11 cellular contexts compared by ENCODE assay signal in the genomic region with DNA sequence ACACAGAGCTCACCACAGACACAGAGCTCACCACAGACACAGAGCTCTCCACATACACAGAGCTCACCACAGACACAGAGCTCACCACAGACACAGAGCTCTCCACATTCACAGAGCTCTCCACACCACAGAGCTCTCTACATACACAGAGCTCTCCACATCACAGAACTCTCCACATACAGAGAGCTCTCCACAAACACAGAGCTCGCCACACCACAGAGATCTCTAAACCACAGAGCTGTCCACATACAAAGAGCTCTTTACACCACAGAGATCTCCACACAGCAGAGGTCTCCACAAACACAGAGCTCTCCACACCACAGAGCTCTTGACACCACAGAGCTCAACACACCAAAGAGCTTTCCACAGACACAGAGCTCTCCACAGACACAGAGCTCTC.
"Had no signal": no experiment of that assay in that cellular context is flagged by ENCODE, and none has a peak within 500 bp of the region (broad histone marks: within the 10 kb centered on the region; RNA-seq: fewer than 3 reads in every experiment).

No MANE protein-coding gene starts in this region.

- DNase-seq: activated CD4-positive, alpha-beta T cell treated with anti-CD3 and anti-CD28 coated beads for 4 hours; activated gamma-delta T cell treated with Interleukin-2 at 50 U/mL for 16 hours; activated T-cell treated with anti-CD3 and anti-CD28 coated beads, Interleukin-2, amount 50 U/mL, for 72 hours; cortex of kidney; effector CD8-positive, alpha-beta T cell; left ventricle myocardium superior; mesenchymal stem cell had no signal

- H3K36me3 ChIP-seq: pancreas, tibial nerve, vagina had no signal

- H3K27me3 ChIP-seq: pancreas, tibial nerve, vagina had no signal

- H3K4me1 ChIP-seq: pancreas, tibial nerve, vagina had no signal

- H3K4me3 Mint-ChIP-seq: activated T-cell treated with anti-CD3 and anti-CD28 coated beads, Interleukin-2, amount 50 U/mL, for 72 hours; neural crest cell had no signal

- H3K27ac ChIP-seq: pancreas, tibial nerve, vagina had no signal

- ATAC-seq: left ventricle myocardium superior, pancreas had no signal

- H3K9me3 Mint-ChIP-seq: activated T-cell treated with anti-CD3 and anti-CD28 coated beads, Interleukin-2, amount 50 U/mL, for 72 hours; neural crest cell had no signal

- H3K4me3 ChIP-seq: pancreas, tibial nerve, vagina had no signal

- H3K27ac Mint-ChIP-seq: activated T-cell treated with anti-CD3 and anti-CD28 coated beads, Interleukin-2, amount 50 U/mL, for 72 hours had no signal
